12 cellular contexts compared by ENCODE assay signal in genomic region chr19:12797141-12797587, GRCh38. TPM values are rescaled to one million over a fixed set of nuclear protein-coding genes. Genes with fewer than 3 reads are reported as not detected.
"Had no signal": no experiment of that assay in that cellular context is flagged by ENCODE, and none has a peak within 500 bp of the region (broad histone marks: within the 10 kb centered on the region; RNA-seq: fewer than 3 reads in every experiment).

No MANE protein-coding gene starts in this region.

- H3K27me3 ChIP-seq: ascending aorta, breast epithelium, gastrocnemius medialis, ovary, testis had no signal

- H3K4me3 ChIP-seq: ascending aorta, breast epithelium, coronary artery, gastrocnemius medialis, ovary, psoas muscle, testis had no signal

- H3K9me3 Mint-ChIP-seq: activated naive CD4-positive, alpha-beta T cell treated with anti-CD3 and anti-CD28 coated beads, Interleukin-2, amount 50 U/mL, for 24 hours; memory B cell; stimulated activated naive CD8-positive, alpha-beta T cell treated with anti-CD3 and anti-CD28 coated beads, Interleukin-15, amount 100 ng/mL, for 72 hours; type B pancreatic cell had no signal

- H3K9me3 ChIP-seq: ascending aorta, breast epithelium, gastrocnemius medialis, ovary, psoas muscle, testis had no signal

- ATAC-seq: stimulated activated naive CD8-positive, alpha-beta T cell treated with anti-CD3 and anti-CD28 coated beads, Interleukin-15, amount 100 ng/mL, for 72 hours had no signal

- H3K36me3 ChIP-seq: breast epithelium, ovary had no signal

- H3K27ac ChIP-seq: breast epithelium, ovary, testis had no signal

- H3K36me3 Mint-ChIP-seq: memory B cell had no signal

- H3K27me3 Mint-ChIP-seq: activated naive CD4-positive, alpha-beta T cell treated with anti-CD3 and anti-CD28 coated beads, Interleukin-2, amount 50 U/mL, for 24 hours; memory B cell; stimulated activated naive CD8-positive, alpha-beta T cell treated with anti-CD3 and anti-CD28 coated beads, Interleukin-15, amount 100 ng/mL, for 72 hours; type B pancreatic cell had no signal

RNA-seq across cellular contexts. Expression of gene THSD8, which starts 4.7 kb away (rescaled TPM):
- total RNA-seq: ascending aorta, breast epithelium, gastrocnemius medialis had no signal
- polyA plus RNA-seq: naive thymus-derived CD4-positive, alpha-beta T cell had no signal
